21 cellular contexts compared by ENCODE assay signal in the genomic region with DNA sequence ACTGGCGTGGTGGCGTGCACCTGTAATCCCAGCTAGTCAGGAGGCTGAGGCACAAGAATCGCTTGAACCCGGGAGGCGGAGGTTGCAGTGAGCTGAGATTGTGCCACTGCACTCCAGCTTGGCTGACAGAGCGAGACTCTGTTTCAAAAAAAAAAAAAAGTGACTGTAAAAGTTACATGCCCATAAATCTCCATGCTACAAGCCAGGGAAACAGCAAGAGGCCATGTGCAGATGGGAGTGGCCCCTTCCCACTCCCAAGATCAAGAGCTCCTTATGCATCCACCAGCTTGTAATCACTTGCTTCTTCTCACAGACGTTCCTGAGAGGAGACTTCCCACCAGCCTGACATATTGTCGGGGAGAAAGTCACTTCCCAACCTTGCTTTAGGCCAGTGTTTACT.
"Had no signal": no experiment of that assay in that cellular context is flagged by ENCODE, and none has a peak within 500 bp of the region (broad histone marks: within the 10 kb centered on the region; RNA-seq: fewer than 3 reads in every experiment).

No MANE protein-coding gene starts in this region.

- H3K36me3 Mint-ChIP-seq: activated CD4-positive, alpha-beta memory T cell treated with anti-CD3 and anti-CD28 coated beads for 36 hours; activated naive CD4-positive, alpha-beta T cell treated with anti-CD3 and anti-CD28 coated beads, Interleukin-2, amount 10 ng/mL, durations not matched to agents 7 days and 5 days had no signal

- H3K36me3 ChIP-seq: ascending aorta, breast epithelium, gastrocnemius medialis, heart left ventricle, left lung, prostate gland, right atrium auricular region, tibial artery had no signal

- H3K4me1 ChIP-seq: ascending aorta, breast epithelium, gastrocnemius medialis, heart left ventricle, left lung, prostate gland, right atrium auricular region, tibial artery had no signal

- H3K9me3 Mint-ChIP-seq: activated B cell treated with CpG ODN at 0.5 μM for 24 hours; activated CD4-positive, alpha-beta memory T cell treated with anti-CD3 and anti-CD28 coated beads for 36 hours; activated naive CD4-positive, alpha-beta T cell treated with anti-CD3 and anti-CD28 coated beads, Interleukin-2, amount 10 ng/mL, durations not matched to agents 7 days and 5 days; activated T-helper 1 cell treated with anti-CD3 and anti-CD28 coated beads, Interleukin-12 subunit alpha, Interleukin-12 subunit beta, Interleukin-2, Interleukin-4 antibody, amounts not matched to agents 30 ng/mL and 10 ng/mL and 1 ng/mL, durations not matched to agents 14 hours and 24 hours and 36 hours had no signal

- DNase-seq: activated B cell treated with CpG ODN at 0.5 μM for 24 hours; activated CD4-positive, alpha-beta memory T cell treated with anti-CD3 and anti-CD28 coated beads for 36 hours; activated CD4-positive, alpha-beta T cell treated with anti-CD3 and anti-CD28 coated beads for 4 hours; activated naive CD4-positive, alpha-beta T cell treated with anti-CD3 and anti-CD28 coated beads, Interleukin-2, amount 10 ng/mL, durations not matched to agents 7 days and 5 days; activated T-cell treated with anti-CD3 and anti-CD28 coated beads for 4 hours; cerebellar nuclear complex; effector CD4-positive, alpha-beta T cell; gastrocnemius medialis; heart left ventricle; kidney; left lung; mammary epithelial cell; midbrain; stimulated activated CD4-positive, alpha-beta T cell treated with anti-CD3 and anti-CD28 coated beads, Interleukin-2, amount 100 ng/mL, for 24 hours; stimulated activated naive CD4-positive, alpha-beta T cell treated with Interleukin-2 at 50 U/mL for 16 hours; tibial artery had no signal

- H3K27ac Mint-ChIP-seq: activated CD4-positive, alpha-beta memory T cell treated with anti-CD3 and anti-CD28 coated beads for 36 hours; activated naive CD4-positive, alpha-beta T cell treated with anti-CD3 and anti-CD28 coated beads, Interleukin-2, amount 10 ng/mL, durations not matched to agents 7 days and 5 days; activated T-helper 1 cell treated with anti-CD3 and anti-CD28 coated beads, Interleukin-12 subunit alpha, Interleukin-12 subunit beta, Interleukin-2, Interleukin-4 antibody, amounts not matched to agents 30 ng/mL and 10 ng/mL and 1 ng/mL, durations not matched to agents 14 hours and 24 hours and 36 hours had no signal

- H3K4me3 ChIP-seq: ascending aorta, breast epithelium, gastrocnemius medialis, heart left ventricle, left lung, prostate gland, right atrium auricular region, tibial artery had no signal

- H3K27me3 ChIP-seq: ascending aorta, breast epithelium, gastrocnemius medialis, left lung, right atrium auricular region had no signal

- H3K4me3 Mint-ChIP-seq: activated CD4-positive, alpha-beta memory T cell treated with anti-CD3 and anti-CD28 coated beads for 36 hours; activated naive CD4-positive, alpha-beta T cell treated with anti-CD3 and anti-CD28 coated beads, Interleukin-2, amount 10 ng/mL, durations not matched to agents 7 days and 5 days; activated T-helper 1 cell treated with anti-CD3 and anti-CD28 coated beads, Interleukin-12 subunit alpha, Interleukin-12 subunit beta, Interleukin-2, Interleukin-4 antibody, amounts not matched to agents 30 ng/mL and 10 ng/mL and 1 ng/mL, durations not matched to agents 14 hours and 24 hours and 36 hours had no signal

- H3K27ac ChIP-seq: ascending aorta, breast epithelium, gastrocnemius medialis, heart left ventricle, left lung, prostate gland, right atrium auricular region, tibial artery had no signal

- H3K9me3 ChIP-seq: ascending aorta, breast epithelium, gastrocnemius medialis, heart left ventricle, left lung, prostate gland, right atrium auricular region, tibial artery had no signal
